In the genomic region with DNA sequence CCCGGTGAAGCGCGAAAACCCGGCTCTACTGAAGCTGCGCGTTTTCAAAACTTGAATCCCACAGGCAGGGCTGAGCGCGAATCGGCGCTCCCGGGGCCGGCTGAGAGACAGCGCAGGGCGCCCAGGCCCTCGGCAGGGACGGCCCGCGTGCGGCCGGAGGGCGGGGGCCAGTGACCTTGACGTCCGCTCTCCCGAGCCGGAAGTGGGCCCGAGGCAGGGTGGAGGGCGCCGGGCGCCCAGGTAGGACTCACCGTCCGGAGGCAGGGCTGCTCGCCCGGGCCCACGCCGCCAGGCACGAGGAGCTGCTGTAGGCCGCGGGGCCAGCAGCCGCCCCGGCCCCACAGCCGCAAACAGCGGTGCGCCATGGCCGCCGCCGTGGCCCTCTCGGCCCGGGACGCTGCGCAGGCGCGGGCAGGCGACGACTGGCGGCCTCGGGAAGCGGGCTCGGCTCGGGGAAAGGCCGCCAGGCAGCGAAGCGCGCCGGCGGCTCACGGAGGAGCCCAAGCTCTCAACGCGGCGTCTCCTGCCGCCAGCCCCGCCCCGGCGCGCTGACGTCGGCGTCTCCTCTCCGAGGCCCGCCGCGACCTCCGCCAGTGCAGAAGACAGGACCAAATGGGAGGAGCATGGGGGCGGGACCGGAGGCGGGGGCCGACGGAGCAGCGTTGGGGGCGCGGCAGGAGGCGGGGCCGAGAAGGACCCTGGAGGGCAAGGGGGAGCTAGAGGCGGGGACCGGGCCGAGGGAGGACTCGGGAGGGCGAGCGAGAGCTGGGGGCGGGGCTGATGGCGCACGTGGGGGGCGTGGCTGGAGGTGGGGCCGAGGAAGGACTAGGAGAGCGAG, we compare ENCODE assay signal across 8 cellular contexts. TPM values are rescaled to one million over a fixed set of nuclear protein-coding genes. Genes with fewer than 3 reads are reported as not detected.
DNase-seq lines count a peak whose midpoint lies in the region; ATAC-seq and TF ChIP-seq lines count a peak whose summit lies in the region.

A gene (minus strand): TSS at position 510 of the 838 bp plus-strand sequence. CDS start 145 bp downstream, at position 365.

- H3K4me3 ChIP-seq in GM12864 (ENCODE audit: low read depth, low read length), result peak within 1 kb of the TSS; percentile 76
- peak within 1 kb of the TSS; percentile 82 for H3K4me3 ChIP-seq in osteoblast (ENCODE audit: insufficient read depth, low read length)
- H3K4me3 ChIP-seq in testis, result peak within 1 kb of the TSS; percentile 72 to 87

- no peaks in the 10 kb centered on the region for H3K27me3 Mint-ChIP-seq in activated naive CD8-positive, alpha-beta T cell

- H2AFZ ChIP-seq in osteoblast (ENCODE audit: low read length), result peak within 1 kb of the TSS; percentile 86

- TF ChIP-seq CTCF in GM12864 (IDR thresholded peaks at IDR 0.05; ENCODE audit: low read depth, low read length, missing control alignments) (no peak), osteoblast (IDR thresholded peaks at IDR 0.05; ENCODE audit: extremely low read depth, low read depth, low read length) (no peak), testis (IDR thresholded peaks at IDR 0.05) (peak in 1 of 3 experiments; percentile 9)

- intact Hi-C loops in testis (cut with DNase I; ENCODE audit: low total_unique reads), result loop anchor here (5.0 kb wide), 1 partner anchor 280 kb away; a partner anchor contains a TSS

- peaks cover 5% of the 10 kb centered on the region for H3K36me3 Mint-ChIP-seq in activated naive CD8-positive, alpha-beta T cell

- H3K27me3 ChIP-seq in osteoblast (ENCODE audit: insufficient read depth, low read length) (no peaks in the 10 kb centered on the region), testis (no peaks in the 10 kb centered on the region)

- H3K4me3 Mint-ChIP-seq in activated naive CD8-positive, alpha-beta T cell, result peak within 1 kb of the TSS; percentile 93

- TF ChIP-seq POLR2A in testis (IDR thresholded peaks at IDR 0.05), result peak; percentile 91

- no peaks in the 10 kb centered on the region for H3K36me3 ChIP-seq in osteoblast (ENCODE audit: insufficient read depth, low read length)
- H3K36me3 ChIP-seq in testis (ENCODE audit: low read depth, missing control alignments), result no peaks in the 10 kb centered on the region

- H3K9me3 ChIP-seq in osteoblast (ENCODE audit: low read depth, low read length) (no peaks in the 10 kb centered on the region), testis (no peaks in the 10 kb centered on the region)

- peak; percentile 85 for ATAC-seq in HG02678 (IDR thresholded peaks at IDR 0.05; ENCODE audit: unreplicated experiment)

- WGBS in testis, 2 donors, result 0 to 20% methylated on average over 1 to 35 of the region's 104 CpGs

- peaks cover 46% of the 10 kb centered on the region for H3K79me2 ChIP-seq in osteoblast (ENCODE audit: insufficient read depth, low read length)

- H3K27ac ChIP-seq in osteoblast (ENCODE audit: low read depth, low read length), result peak within 1 kb of the TSS; percentile 90
- H3K27ac ChIP-seq in testis, result peak within 1 kb of the TSS; percentile 90 to 99

- H3K27ac Mint-ChIP-seq in activated naive CD8-positive, alpha-beta T cell, result peak within 1 kb of the TSS; percentile 89

- H3K4me1 ChIP-seq in osteoblast (ENCODE audit: insufficient read depth, low read length), result peaks cover 17% of the 10 kb centered on the region
- H3K4me1 ChIP-seq in testis, result peaks cover 20% of the 10 kb centered on the region

- H3K4me2 ChIP-seq in osteoblast (ENCODE audit: insufficient read depth, low read length), result peak within 1 kb of the TSS; percentile 94

- H3K9me3 Mint-ChIP-seq in activated naive CD8-positive, alpha-beta T cell (ENCODE audit: low read depth), result no peaks in the 10 kb centered on the region

- peaks cover 46% of the 10 kb centered on the region for H3K4me1 Mint-ChIP-seq in activated naive CD8-positive, alpha-beta T cell (ENCODE audit: low read depth)

- peak; percentile 90 for DNase-seq in GM12864 (ENCODE audit: low read depth)
- peak; percentile 97 for DNase-seq in NCI-H1105 treated with DMSO at 0.1 percent for 48 hours (lab: John Stamatoyannopoulos, UW)
- DNase-seq in SKM-1 treated with dmso at 0.1 percent for 144 hours (lab: John Stamatoyannopoulos, UW; ENCODE audit: unreplicated experiment), result peak; percentile 96
- DNase-seq in glomerular visceral epithelial cell (ENCODE audit: extremely low spot score), result peak; percentile 100
- peak; percentile 98 for DNase-seq in osteoblast (ENCODE audit: insufficient read length, low spot score, missing footprints)
- peak; percentile 100 for DNase-seq in testis

- peaks cover 36% of the 10 kb centered on the region for H4K20me1 ChIP-seq in osteoblast (ENCODE audit: insufficient read depth, low read length)

RNA-seq across cellular contexts. Expression of the gene that starts here (rescaled TPM):
- total RNA-seq in osteoblast, result 61.9 and 65.5 TPM in 2 replicates
- total RNA-seq in testis, result 10 to 100 TPM; 57.4 to 63.6 TPM
- 47.6 TPM for polyA plus RNA-seq in testis (ENCODE audit: insufficient read depth, low read depth, low replicate concordance)

Comparison
In these comparisons a context has a peak if more than half of its experiments do, and no peak if none do; other contexts are left out.
1. Peak in every context shown above with its lines: DNase-seq, ATAC-seq, H3K4me3 ChIP-seq and H3K27ac ChIP-seq.